Comparison of ENCODE assay signal across 1 cellular context in genomic region chr12:8698132-8698829, GRCh38.
TF ChIP-seq lines count a peak whose summit lies in the region.

No MANE protein-coding gene starts in this region.

TF ChIP-seq in WTC11, 78 proteins besides CTCF, POLR2A, EP300 and RAD21 (continued from another document and continues in another):
- TF ChIP-seq FOXP4 (CRISPR knock-in tag; IDR thresholded peaks at IDR 0.05) = peak; percentile 56; the same call in 1 of the 2 replicates
- TF ChIP-seq ZBTB21 (CRISPR knock-in tag; IDR thresholded peaks at IDR 0.05; ENCODE audit: borderline replicate concordance) = no peak; the same call in 1 of the 2 replicates
- TF ChIP-seq PRRX2 (CRISPR knock-in tag; IDR thresholded peaks at IDR 0.05) = no peak
- TF ChIP-seq RELA (CRISPR knock-in tag; IDR thresholded peaks at IDR 0.05; ENCODE audit: borderline replicate concordance) = no peak
- no peak for TF ChIP-seq TEAD1 (CRISPR knock-in tag; IDR thresholded peaks at IDR 0.05)
- TF ChIP-seq ETV6 (CRISPR knock-in tag; IDR thresholded peaks at IDR 0.05) = peak; percentile 32; the same call in 1 of the 2 replicates
- TF ChIP-seq HMGXB4 (CRISPR knock-in tag; IDR thresholded peaks at IDR 0.05) = no peak
- TF ChIP-seq SMAD4 (CRISPR knock-in tag; IDR thresholded peaks at IDR 0.05) = no peak
- no peak; the same call in 1 of the 2 replicates for TF ChIP-seq STAT6 (CRISPR knock-in tag; conservative IDR thresholded peaks at IDR 0.05; ENCODE audit: low read depth)
- TF ChIP-seq ZNF281 (CRISPR knock-in tag; IDR thresholded peaks at IDR 0.05) = peak; percentile 25; the same call in 1 of the 2 replicates
- TF ChIP-seq ZNF425 (CRISPR knock-in tag; conservative IDR thresholded peaks at IDR 0.05) = no peak
- TF ChIP-seq ZNF121 (CRISPR knock-in tag; IDR thresholded peaks at IDR 0.05) = no peak
- TF ChIP-seq CDX4 (CRISPR knock-in tag; IDR thresholded peaks at IDR 0.05; ENCODE audit: borderline replicate concordance) = no peak
- TF ChIP-seq NFYB (CRISPR knock-in tag; conservative IDR thresholded peaks at IDR 0.05; ENCODE audit: low read depth) = no peak
- no peak for TF ChIP-seq NR2C2 (CRISPR knock-in tag; IDR thresholded peaks at IDR 0.05)
- TF ChIP-seq SOX15 (CRISPR knock-in tag; IDR thresholded peaks at IDR 0.05) = no peak
- peak; percentile 59; the same call in 1 of the 2 replicates for TF ChIP-seq KAT7 (CRISPR knock-in tag; IDR thresholded peaks at IDR 0.05; ENCODE audit: borderline replicate concordance)
- no peak for TF ChIP-seq ZBTB43 (CRISPR knock-in tag; IDR thresholded peaks at IDR 0.05)
- no peak for TF ChIP-seq SP1 (CRISPR knock-in tag; conservative IDR thresholded peaks at IDR 0.05)
- no peak for TF ChIP-seq ERG (CRISPR knock-in tag; IDR thresholded peaks at IDR 0.05)
- TF ChIP-seq AFF4 (CRISPR knock-in tag; IDR thresholded peaks at IDR 0.05; ENCODE audit: borderline replicate concordance) = no peak
- no peak for TF ChIP-seq ZNF671 (CRISPR knock-in tag; IDR thresholded peaks at IDR 0.05)
- no peak for TF ChIP-seq TP53 (CRISPR knock-in tag; IDR thresholded peaks at IDR 0.05)
- TF ChIP-seq EMX1 (CRISPR knock-in tag; IDR thresholded peaks at IDR 0.05) = no peak
- no peak; the same call in 1 of the 2 replicates for TF ChIP-seq PRDM15 (CRISPR knock-in tag; IDR thresholded peaks at IDR 0.05)
